10 cellular contexts compared by ENCODE assay signal in the genomic region with DNA sequence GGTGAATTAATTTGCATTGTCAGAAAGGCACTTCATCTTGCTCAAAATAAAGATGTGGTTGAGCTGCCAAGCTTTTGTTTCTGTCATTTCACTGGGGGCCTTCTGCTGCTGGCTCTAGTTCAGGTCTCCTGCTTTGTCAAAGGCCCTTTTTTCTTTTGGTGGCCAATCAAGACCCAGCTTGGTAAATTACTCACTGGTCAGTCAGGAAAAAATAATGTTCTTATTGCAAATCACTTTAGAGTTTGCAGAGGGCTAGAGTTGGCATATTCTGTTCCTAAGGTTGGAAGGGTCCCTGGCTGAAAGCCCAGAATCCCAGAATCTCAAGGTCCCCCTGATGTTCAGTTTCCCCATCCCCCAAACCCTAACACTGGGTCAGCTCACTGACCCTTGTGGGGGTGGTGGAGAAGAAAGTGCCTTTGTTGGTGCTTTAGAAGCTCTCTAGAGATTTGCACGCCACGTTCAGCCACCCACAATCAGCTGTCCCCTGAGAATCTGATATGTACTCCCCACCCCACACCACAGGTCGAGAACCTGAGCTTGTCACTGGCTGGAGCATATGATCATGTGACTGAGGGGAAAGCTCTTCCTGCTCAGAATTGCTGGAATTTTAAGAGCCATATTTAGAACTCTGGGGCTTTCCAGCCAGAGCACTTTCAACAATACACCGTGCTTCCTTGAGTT. TPM values are rescaled to one million over a fixed set of nuclear protein-coding genes. Genes with fewer than 3 reads are reported as not detected.
DNase-seq lines count a peak whose midpoint lies in the region; ATAC-seq, FAIRE-seq and TF ChIP-seq lines count a peak whose summit lies in the region.
"Had no signal": no experiment of that assay in that cellular context is flagged by ENCODE, and none has a peak within 500 bp of the region (broad histone marks: within the 10 kb centered on the region; RNA-seq: fewer than 3 reads in every experiment).

No MANE protein-coding gene starts in this region.

- H3K4me1 ChIP-seq in small intestine (ENCODE audit: control insufficient read depth in 2 of 2, insufficient read depth in 1 of 2, low read depth in 1 of 2, low read length in 1 of 2): peaks cover 2 to 5% of the 10 kb centered on the region in 2 donors

- DNase-seq in EH (ENCODE audit: low read depth) (peak; percentile 47), NCI-H2196 (lab: John Stamatoyannopoulos, UW; ENCODE audit: unreplicated experiment) (peak; percentile 48), fibroblast of pulmonary artery (ENCODE audit: low read depth) (peak; percentile 92), posterior vena cava (ENCODE audit: low spot score) (peak; percentile 32), small intestine (no peak), DMS153 treated with DMSO at 0.1 percent for 48 hours (lab: John Stamatoyannopoulos, UW; ENCODE audit: unreplicated experiment) (no peak)
- DNase-seq in effector CD4-positive, alpha-beta T cell: no peak
- DNase-seq: NCI-H226 had no signal

- H3K27ac ChIP-seq in small intestine (ENCODE audit: low read depth in 1 of 2, low read length in 1 of 2): no peak overlapping the region

- H3K4me3 ChIP-seq in fibroblast of pulmonary artery (replicated peaks; ENCODE audit: low read depth, low read length) (no peak overlapping the region), small intestine (ENCODE audit: low read depth in 1 of 2, low read length in 2 of 2) (no peak overlapping the region)
- H3K4me3 ChIP-seq: upper lobe of left lung had no signal

- H3K9me3 ChIP-seq in small intestine (ENCODE audit: control insufficient read depth, low read depth): no peaks in the 10 kb centered on the region
- H3K9me3 ChIP-seq: upper lobe of left lung had no signal

- ATAC-seq in HG02852 (IDR thresholded peaks at IDR 0.05; ENCODE audit: unreplicated experiment): no peak

- H3K27me3 ChIP-seq in small intestine (ENCODE audit: control insufficient read depth in 2 of 2, insufficient read depth in 2 of 2, low read length in 2 of 2): no peaks in the 10 kb centered on the region
- H3K27me3 ChIP-seq: upper lobe of left lung had no signal

- TF ChIP-seq CTCF in fibroblast of pulmonary artery (IDR thresholded peaks at IDR 0.05; ENCODE audit: low read length, missing control alignments): no peak

- intact Hi-C loops in posterior vena cava (cut with DNase I): loop anchor here in 1 of 2 donors (5.0 to 10.0 kb wide), 2 partner anchors 56 to 234 kb away; no protein-coding TSS in a partner anchor

- 45 to 72% (median 60%) methylated on average over 4 of the region's 4 CpGs for WGBS in small intestine, 3 donors

- no peak for FAIRE-seq in small intestine (lab: Jason Lieb, UNC)

- peaks cover 0 to 2% of the 10 kb centered on the region in 2 donors for H3K36me3 ChIP-seq in small intestine (ENCODE audit: control insufficient read depth in 2 of 2, insufficient read depth in 2 of 2, low read length in 2 of 2)
- H3K36me3 ChIP-seq: upper lobe of left lung had no signal

RNA-seq across cellular contexts. Expression of gene BNIP5, which starts 21.7 kb away (rescaled TPM):
- not detected for total RNA-seq in posterior vena cava
- polyA plus RNA-seq in small intestine: 10 to 100 TPM in 2 of 3 donors, 1 to 10 TPM in 1; 2.6 to 26.7 (median 17.2) TPM

RNA-seq across cellular contexts. Expression of gene ETV7, which starts 29.1 kb away (rescaled TPM):
- under 1 TPM in 1 of 2 donors, not detected in 1; 0.57 TPM for total RNA-seq in posterior vena cava
- 10 to 100 TPM; 12.5 to 26.2 (median 19.5) TPM for polyA plus RNA-seq in small intestine

Comparison
In these comparisons a context has a peak if more than half of its experiments do, and no peak if none do; other contexts are left out.
1. DNase-seq: peak in EH (single experiment), NCI-H2196 (single experiment), fibroblast of pulmonary artery (single experiment) and posterior vena cava (single experiment); none in small intestine (single experiment), DMS153 treated with DMSO at 0.1 percent for 48 hours (single experiment) and effector CD4-positive, alpha-beta T cell (single experiment).